In genomic region chr1:33617451-33617850, GRCh38 we compare ENCODE assay signal across 38 cellular contexts.
"Had no signal": no experiment of that assay in that cellular context is flagged by ENCODE, and none has a peak within 500 bp of the region (broad histone marks: within the 10 kb centered on the region; RNA-seq: fewer than 3 reads in every experiment).

No MANE protein-coding gene starts in this region.

- H3K9me3 Mint-ChIP-seq: activated B cell treated with CpG ODN at 0.5 μM for 24 hours; activated CD4-positive, alpha-beta memory T cell treated with anti-CD3 and anti-CD28 coated beads for 36 hours; activated CD4-positive, alpha-beta T cell treated with anti-CD3 and anti-CD28 coated beads, Interleukin-2, amount 10 ng/mL, durations not matched to agents 24 days and 14 days; activated CD8-positive, alpha-beta T cell treated with anti-CD3 and anti-CD28 coated beads for 36 hours; activated naive CD4-positive, alpha-beta T cell treated with anti-CD3 and anti-CD28 coated beads, Interleukin-2, amount 10 ng/mL, durations not matched to agents 7 days and 5 days; activated naive CD4-positive, alpha-beta T cell treated with anti-CD3 and anti-CD28 coated beads, Interleukin-2, amount 50 U/mL, for 24 hours; activated naive CD8-positive, alpha-beta T cell treated with anti-CD3 and anti-CD28 coated beads, Interleukin-2, amount 10 ng/mL, durations not matched to agents 7 days and 5 days; activated naive CD8-positive, alpha-beta T cell treated with anti-CD3 and anti-CD28 coated beads, Interleukin-2, amount 50 U/mL, for 24 hours; activated T-cell treated with anti-CD3 and anti-CD28 coated beads, Interleukin-2, amount 50 U/mL, for 4 hours; activated T-cell treated with anti-CD3 and anti-CD28 coated beads, Interleukin-2, amount 50 U/mL, for 72 hours; activated T-helper 1 cell treated with anti-CD3 and anti-CD28 coated beads, Interleukin-12 subunit alpha, Interleukin-12 subunit beta, Interleukin-2, Interleukin-4 antibody, amounts not matched to agents 30 ng/mL and 10 ng/mL and 1 ng/mL, durations not matched to agents 14 hours and 24 hours and 36 hours; activated T-helper 17 cell treated with anti-CD3 and anti-CD28 coated beads, Interleukin-2, amount 50 U/mL, for 72 hours; central memory CD8-positive, alpha-beta T cell; T-helper 1 cell treated with Interleukin-12 subunit alpha and Interleukin-12 subunit beta and Interleukin-4 antibody, amounts not matched to agents 30 μg/mL and 1 μg/mL, for 36 hours; T-helper 2 cell treated with Interferon-gamma antibody and Interleukin-4, amounts not matched to agents 5 μg/mL and 100 μg/mL, for 36 hours had no signal

- H3K4me3 Mint-ChIP-seq: activated B cell treated with CpG ODN at 0.5 μM for 24 hours; activated CD4-positive, alpha-beta memory T cell treated with anti-CD3 and anti-CD28 coated beads for 36 hours; activated CD4-positive, alpha-beta T cell treated with anti-CD3 and anti-CD28 coated beads, Interleukin-2, amount 10 ng/mL, durations not matched to agents 24 days and 14 days; activated CD8-positive, alpha-beta T cell treated with anti-CD3 and anti-CD28 coated beads for 36 hours; activated naive CD4-positive, alpha-beta T cell treated with anti-CD3 and anti-CD28 coated beads, Interleukin-2, amount 10 ng/mL, durations not matched to agents 7 days and 5 days; activated naive CD4-positive, alpha-beta T cell treated with anti-CD3 and anti-CD28 coated beads, Interleukin-2, amount 50 U/mL, for 24 hours; activated naive CD8-positive, alpha-beta T cell; activated naive CD8-positive, alpha-beta T cell treated with anti-CD3 and anti-CD28 coated beads, Interleukin-2, amount 10 ng/mL, durations not matched to agents 7 days and 5 days; activated naive CD8-positive, alpha-beta T cell treated with anti-CD3 and anti-CD28 coated beads, Interleukin-2, amount 50 U/mL, for 24 hours; activated T-cell treated with anti-CD3 and anti-CD28 coated beads, Interleukin-2, amount 50 U/mL, for 4 hours; activated T-cell treated with anti-CD3 and anti-CD28 coated beads, Interleukin-2, amount 50 U/mL, for 72 hours; activated T-helper 1 cell treated with anti-CD3 and anti-CD28 coated beads, Interleukin-12 subunit alpha, Interleukin-12 subunit beta, Interleukin-2, Interleukin-4 antibody, amounts not matched to agents 30 ng/mL and 10 ng/mL and 1 ng/mL, durations not matched to agents 14 hours and 24 hours and 36 hours; activated T-helper 17 cell treated with anti-CD3 and anti-CD28 coated beads, Interleukin-2, amount 50 U/mL, for 72 hours; brain; central memory CD8-positive, alpha-beta T cell; T-helper 1 cell treated with Interleukin-12 subunit alpha and Interleukin-12 subunit beta and Interleukin-4 antibody, amounts not matched to agents 30 μg/mL and 1 μg/mL, for 36 hours; T-helper 2 cell treated with Interferon-gamma antibody and Interleukin-4, amounts not matched to agents 5 μg/mL and 100 μg/mL, for 36 hours had no signal

- ATAC-seq: activated CD8-positive, alpha-beta T cell treated with anti-CD3 and anti-CD28 coated beads for 36 hours; activated naive CD8-positive, alpha-beta T cell treated with anti-CD3 and anti-CD28 coated beads, Interleukin-2, amount 50 U/mL, for 24 hours; activated T-cell treated with anti-CD3 and anti-CD28 coated beads, Interleukin-2, amount 50 U/mL, for 4 hours; activated T-cell treated with anti-CD3 and anti-CD28 coated beads, Interleukin-2, amount 50 U/mL, for 72 hours; activated T-helper 17 cell treated with anti-CD3 and anti-CD28 coated beads, Interleukin-2, amount 50 U/mL, for 72 hours had no signal

- H3K36me3 Mint-ChIP-seq: activated CD4-positive, alpha-beta memory T cell treated with anti-CD3 and anti-CD28 coated beads for 36 hours; activated naive CD4-positive, alpha-beta T cell treated with anti-CD3 and anti-CD28 coated beads, Interleukin-2, amount 10 ng/mL, durations not matched to agents 7 days and 5 days; activated naive CD4-positive, alpha-beta T cell treated with anti-CD3 and anti-CD28 coated beads, Interleukin-2, amount 50 U/mL, for 24 hours; activated naive CD8-positive, alpha-beta T cell; activated naive CD8-positive, alpha-beta T cell treated with anti-CD3 and anti-CD28 coated beads, Interleukin-2, amount 10 ng/mL, durations not matched to agents 7 days and 5 days had no signal

- DNase-seq: activated B cell treated with CpG ODN at 0.5 μM for 24 hours; activated CD4-positive, alpha-beta memory T cell treated with anti-CD3 and anti-CD28 coated beads for 36 hours; activated CD4-positive, alpha-beta T cell treated with anti-CD3 and anti-CD28 coated beads for 4 hours; activated CD4-positive, alpha-beta T cell treated with anti-CD3 and anti-CD28 coated beads, Interleukin-2, amount 10 ng/mL, durations not matched to agents 24 days and 14 days; activated CD4-positive, alpha-beta T cell treated with anti-CD3 and anti-CD28 coated beads, Interleukin-2, amount 50 U/mL, for 1 hour; activated CD4-positive, alpha-beta T cell treated with anti-CD3 and anti-CD28 coated beads, Interleukin-2, amount 50 U/mL, for 4 hours; activated CD4-positive, CD25-positive, alpha-beta regulatory T cell treated with anti-CD3 and anti-CD28 coated beads, Interleukin-2, amount 50 U/mL, for 72 hours; activated CD8-positive, alpha-beta memory T cell treated with anti-CD3 and anti-CD28 coated beads, Interleukin-2, amount 50 U/mL, for 4 hours; activated CD8-positive, alpha-beta T cell treated with anti-CD3 and anti-CD28 coated beads for 36 hours; activated effector memory CD4-positive, alpha-beta T cell treated with anti-CD3 and anti-CD28 coated beads, Interleukin-2, amount 50 U/mL, for 16 hours; activated naive CD4-positive, alpha-beta T cell treated with anti-CD3 and anti-CD28 coated beads, Interleukin-2, amount 10 ng/mL, durations not matched to agents 7 days and 5 days; activated naive CD4-positive, alpha-beta T cell treated with Interleukin-2 at 50 U/mL for 16 hours; activated naive CD8-positive, alpha-beta T cell treated with anti-CD3 and anti-CD28 coated beads, Interleukin-2, amount 10 ng/mL, durations not matched to agents 7 days and 5 days; activated naive CD8-positive, alpha-beta T cell treated with anti-CD3 and anti-CD28 coated beads, Interleukin-2, amount 50 U/mL, for 24 hours; activated T-cell treated with anti-CD3 and anti-CD28 coated beads for 4 hours; activated T-cell treated with anti-CD3 and anti-CD28 coated beads, Interleukin-2, amount 50 U/mL, for 1 hour; activated T-cell treated with anti-CD3 and anti-CD28 coated beads, Interleukin-2, amount 50 U/mL, for 4 hours; activated T-cell treated with anti-CD3 and anti-CD28 coated beads, Interleukin-2, amount 50 U/mL, for 72 hours; amygdala; anterior cingulate cortex; caudate nucleus; SW 1271; T-helper 1 cell; T-helper 2 cell; T-helper 9 cell had no signal

- H3K27me3 ChIP-seq: ascending aorta, cardiac muscle cell had no signal

- H3K4me1 Mint-ChIP-seq: activated B cell treated with CpG ODN at 0.5 μM for 24 hours; activated naive CD4-positive, alpha-beta T cell treated with anti-CD3 and anti-CD28 coated beads, Interleukin-2, amount 50 U/mL, for 24 hours; activated naive CD8-positive, alpha-beta T cell treated with anti-CD3 and anti-CD28 coated beads, Interleukin-2, amount 50 U/mL, for 24 hours; activated T-helper 17 cell treated with anti-CD3 and anti-CD28 coated beads, Interleukin-2, amount 50 U/mL, for 72 hours; brain; central memory CD8-positive, alpha-beta T cell had no signal

- H3K4me3 ChIP-seq: ascending aorta, cardiac muscle cell had no signal

- H3K27ac Mint-ChIP-seq: activated B cell treated with CpG ODN at 0.5 μM for 24 hours; activated CD4-positive, alpha-beta memory T cell treated with anti-CD3 and anti-CD28 coated beads for 36 hours; activated CD4-positive, alpha-beta T cell treated with anti-CD3 and anti-CD28 coated beads, Interleukin-2, amount 10 ng/mL, durations not matched to agents 24 days and 14 days; activated CD8-positive, alpha-beta T cell treated with anti-CD3 and anti-CD28 coated beads for 36 hours; activated naive CD4-positive, alpha-beta T cell treated with anti-CD3 and anti-CD28 coated beads, Interleukin-2, amount 10 ng/mL, durations not matched to agents 7 days and 5 days; activated naive CD4-positive, alpha-beta T cell treated with anti-CD3 and anti-CD28 coated beads, Interleukin-2, amount 50 U/mL, for 24 hours; activated naive CD8-positive, alpha-beta T cell; activated naive CD8-positive, alpha-beta T cell treated with anti-CD3 and anti-CD28 coated beads, Interleukin-2, amount 10 ng/mL, durations not matched to agents 7 days and 5 days; activated naive CD8-positive, alpha-beta T cell treated with anti-CD3 and anti-CD28 coated beads, Interleukin-2, amount 50 U/mL, for 24 hours; activated T-cell treated with anti-CD3 and anti-CD28 coated beads, Interleukin-2, amount 50 U/mL, for 72 hours; activated T-helper 1 cell treated with anti-CD3 and anti-CD28 coated beads, Interleukin-12 subunit alpha, Interleukin-12 subunit beta, Interleukin-2, Interleukin-4 antibody, amounts not matched to agents 30 ng/mL and 10 ng/mL and 1 ng/mL, durations not matched to agents 14 hours and 24 hours and 36 hours; activated T-helper 17 cell treated with anti-CD3 and anti-CD28 coated beads, Interleukin-2, amount 50 U/mL, for 72 hours; T-helper 1 cell treated with Interleukin-12 subunit alpha and Interleukin-12 subunit beta and Interleukin-4 antibody, amounts not matched to agents 30 μg/mL and 1 μg/mL, for 36 hours; T-helper 2 cell treated with Interferon-gamma antibody and Interleukin-4, amounts not matched to agents 5 μg/mL and 100 μg/mL, for 36 hours had no signal

- FAIRE-seq: bronchial epithelial cell, TTC549 had no signal

- H3K36me3 ChIP-seq: ascending aorta, cardiac muscle cell had no signal

- H3K4me1 ChIP-seq: ascending aorta had no signal

- H3K27ac ChIP-seq: ascending aorta, cardiac muscle cell, VCaP had no signal

- H3K9me3 ChIP-seq: ascending aorta had no signal
